ENCODE assay signal across 31 cellular contexts in genomic region chr13:44417876-44418275, GRCh38. TPM values are rescaled to one million over a fixed set of nuclear protein-coding genes. Genes with fewer than 3 reads are reported as not detected.
DNase-seq lines count a peak whose midpoint lies in the region; ATAC-seq, FAIRE-seq and TF ChIP-seq lines count a peak whose summit lies in the region.
"Had no signal": no experiment of that assay in that cellular context is flagged by ENCODE, and none has a peak within 500 bp of the region (broad histone marks: within the 10 kb centered on the region; RNA-seq: fewer than 3 reads in every experiment).

No MANE protein-coding gene starts in this region.

- H3K4me3 Mint-ChIP-seq in GM23338 (no peak overlapping the region), nephron progenitor cell (no peak overlapping the region)
- H3K4me3 Mint-ChIP-seq in activated T-cell treated with anti-CD3 and anti-CD28 coated beads, Interleukin-2, amount 50 U/mL, for 4 hours, result no peak overlapping the region
- H3K4me3 Mint-ChIP-seq: CD14-positive monocyte, immature natural killer cell, natural killer cell had no signal

- H3F3A ChIP-seq in GM23338 (replicated peaks; ENCODE audit: low read depth), result no peaks in the 10 kb centered on the region

- no peak for TF ChIP-seq EP300 in K562 (IDR thresholded peaks at IDR 0.05; ENCODE audit: low read length)
- TF ChIP-seq EP300 in sigmoid colon (IDR thresholded peaks at IDR 0.05), result no peak
- no peak for TF ChIP-seq EP300 in stomach (IDR thresholded peaks at IDR 0.05)

- POLR2A ChIA-PET in K562 (lab: Yijun Ruan, JAX), result interaction anchor here (0.5 to 1.2 kb wide), 5 partner anchors 10 to 48 kb away, joined by 3 to 4 read pairs (median 3); no protein-coding TSS in a partner anchor

- H3K27me3 Mint-ChIP-seq in GM23338 (ENCODE audit: insufficient read depth, low read depth, poor library complexity) (peaks cover 9% of the 10 kb centered on the region), nephron progenitor cell (ENCODE audit: low read depth, poor library complexity) (peaks cover 22% of the 10 kb centered on the region)
- H3K27me3 Mint-ChIP-seq in activated T-cell treated with anti-CD3 and anti-CD28 coated beads, Interleukin-2, amount 50 U/mL, for 4 hours (ENCODE audit: low read depth), result peaks cover 4% of the 10 kb centered on the region

- H3K9ac ChIP-seq in BLaER1 treated with 17β-estradiol and CSF1 and Interleukin-3, amounts not matched to agents 10 nM and 100 nM, result no peak overlapping the region
- H3K9ac ChIP-seq in K562 (ENCODE audit: insufficient read depth in 1 of 2, low read depth in 2 of 2, low read length in 2 of 2), result no peak overlapping the region
- H3K9ac ChIP-seq: parathyroid adenoma had no signal

- H3K27ac Mint-ChIP-seq in GM23338, result no peak overlapping the region
- peak overlapping the region; percentile 69 for H3K27ac Mint-ChIP-seq in nephron progenitor cell
- H3K27ac Mint-ChIP-seq: immature natural killer cell, natural killer cell had no signal

- peaks cover 42% of the 10 kb centered on the region for H3K4me1 Mint-ChIP-seq in GM23338
- peaks cover 69% of the 10 kb centered on the region for H3K4me1 Mint-ChIP-seq in nephron progenitor cell
- no peaks in the 10 kb centered on the region for H3K4me1 Mint-ChIP-seq in activated T-cell treated with anti-CD3 and anti-CD28 coated beads, Interleukin-2, amount 50 U/mL, for 4 hours (ENCODE audit: low read depth)
- H3K4me1 Mint-ChIP-seq: immature natural killer cell, natural killer cell had no signal

- no peaks in the 10 kb centered on the region; the same call in 1 of the 2 replicates for H3K9me2 ChIP-seq in GM23338 (ENCODE audit: insufficient read depth)

- CTCF ChIA-PET in K562 (lab: Yijun Ruan, JAX; ENCODE audit: low intra/inter-chr PET ratio), result no interaction called here

- intact Hi-C loops in K562 (cut with micrococcal nuclease), result no loop called here
- intact Hi-C loops in sigmoid colon (cut with DNase I), result no loop called here
- intact Hi-C loops in stomach (cut with DNase I; ENCODE audit: low total_unique reads), result no loop called here

- no peak for FAIRE-seq in K562 (lab: Jason Lieb, UNC)
- FAIRE-seq: endothelial cell of umbilical vein, GM12878 had no signal

- ATAC-seq in GM23338 (no peak), K562 (no peak; the same call in 2 of the 3 replicates)
- ATAC-seq in activated T-cell treated with anti-CD3 and anti-CD28 coated beads, Interleukin-2, amount 50 U/mL, for 4 hours, result no peak
- ATAC-seq: GM12878, natural killer cell, right cardiac atrium, Right ventricle myocardium inferior had no signal

- H3K9me3 Mint-ChIP-seq in GM23338 (peaks cover 9% of the 10 kb centered on the region), nephron progenitor cell (peaks cover 19% of the 10 kb centered on the region)
- no peaks in the 10 kb centered on the region for H3K9me3 Mint-ChIP-seq in activated T-cell treated with anti-CD3 and anti-CD28 coated beads, Interleukin-2, amount 50 U/mL, for 4 hours
- H3K9me3 Mint-ChIP-seq: immature natural killer cell, natural killer cell had no signal

- no peaks in the 10 kb centered on the region for H3K27me3 ChIP-seq in BLaER1 treated with 17β-estradiol and CSF1 and Interleukin-3, amounts not matched to agents 10 nM and 100 nM
- H3K27me3 ChIP-seq in GM23338 (ENCODE audit: insufficient read depth), result no peaks in the 10 kb centered on the region
- H3K27me3 ChIP-seq in K562 (ENCODE audit: control insufficient read depth in 2 of 2, insufficient read depth in 2 of 2, low read length in 2 of 2), result no peaks in the 10 kb centered on the region
- H3K27me3 ChIP-seq in sigmoid colon, result no peaks in the 10 kb centered on the region
- H3K27me3 ChIP-seq in stomach, result no peaks in the 10 kb centered on the region
- H3K27me3 ChIP-seq: testis, vagina had no signal

- in situ Hi-C loops in K562 (cut with MboI), result no loop called here

- TF ChIP-seq CTCF in GM23338 (conservative IDR thresholded peaks at IDR 0.05; ENCODE audit: low read depth in 2 of 2), result no peak
- no peak for TF ChIP-seq CTCF in K562 (IDR thresholded peaks at IDR 0.05 in 2 of 3, conservative IDR thresholded peaks at IDR 0.05 in 1 of 3; ENCODE audit: insufficient read depth in 2 of 3, low read depth in 1 of 3, low read length in 3 of 3)
- TF ChIP-seq CTCF in nephron progenitor cell (IDR thresholded peaks at IDR 0.05), result no peak
- no peak for TF ChIP-seq CTCF in sigmoid colon (IDR thresholded peaks at IDR 0.05)
- TF ChIP-seq CTCF in stomach (IDR thresholded peaks at IDR 0.05), result no peak

- no peaks in the 10 kb centered on the region for H3K36me3 ChIP-seq in BLaER1 treated with 17β-estradiol and CSF1 and Interleukin-3, amounts not matched to agents 10 nM and 100 nM
- H3K36me3 ChIP-seq in GM23338 (ENCODE audit: insufficient read depth), result no peaks in the 10 kb centered on the region
- H3K36me3 ChIP-seq in K562 (ENCODE audit: control insufficient read depth, insufficient read depth, low read length), result no peaks in the 10 kb centered on the region
- H3K36me3 ChIP-seq in sigmoid colon, result no peaks in the 10 kb centered on the region
- no peaks in the 10 kb centered on the region for H3K36me3 ChIP-seq in stomach
- H3K36me3 ChIP-seq: vagina had no signal

- H3K79me2 ChIP-seq in GM23338 (replicated peaks; ENCODE audit: insufficient read depth), result no peaks in the 10 kb centered on the region
- H3K79me2 ChIP-seq in K562 (ENCODE audit: control insufficient read depth, insufficient read depth, low read length), result no peaks in the 10 kb centered on the region
- H3K79me2 ChIP-seq: parathyroid adenoma had no signal

- no peaks in the 10 kb centered on the region for H4K20me1 ChIP-seq in BLaER1 treated with 17β-estradiol and CSF1 and Interleukin-3, amounts not matched to agents 10 nM and 100 nM
- H4K20me1 ChIP-seq in GM23338 (replicated peaks; ENCODE audit: insufficient read depth) (no peaks in the 10 kb centered on the region), K562 (replicated peaks; ENCODE audit: control insufficient read depth, insufficient read depth, low read length) (no peaks in the 10 kb centered on the region)

- TF ChIP-seq POLR2A in K562 (conservative IDR thresholded peaks at IDR 0.05) (no peak), sigmoid colon (IDR thresholded peaks at IDR 0.05) (no peak), stomach (IDR thresholded peaks at IDR 0.05) (no peak)

- DNase-seq in GM23338 (ENCODE audit: low spot score) (no peak), K562 (ENCODE audit: extremely low read depth in 1 of 4, low spot score in 3 of 4) (no peak), nephron progenitor cell (no peak), sigmoid colon (no peak), stomach (no peak), NCI-H82 (lab: John Stamatoyannopoulos, UW) (no peak)
- no peak for DNase-seq in activated T-cell treated with anti-CD3 and anti-CD28 coated beads, Interleukin-2, amount 50 U/mL, for 4 hours
- DNase-seq: activated CD4-positive, alpha-beta T cell treated with anti-CD3 and anti-CD28 coated beads for 48 hours; activated naive CD4-positive, alpha-beta T cell; activated T-cell treated with anti-CD3 and anti-CD28 coated beads, Interleukin-2, amount 50 U/mL, for 48 hours; Calu3; cerebellar nuclear complex; hypothalamus; immature natural killer cell; natural killer cell; NCI-H1417; NCI-H2081 treated with DMSO at 0.1 percent for 48 hours; NCI-H345; NCI-H748 treated with DMSO at 0.1 percent for 48 hours; right cardiac atrium; stimulated activated CD4-positive, alpha-beta T cell treated with anti-CD3 and anti-CD28 coated beads, Interleukin-12 subunit alpha, Interleukin-12 subunit beta, amount 100 ng/mL, for 4 hours; stimulated activated CD4-positive, alpha-beta T cell treated with anti-CD3 and anti-CD28 coated beads, Interleukin-4, amount 100 ng/mL, for 1 hour; testis had no signal

- no TSS peak for BruUV-seq in K562 (replicated peaks; lab: Mats Ljungman, UMichigan)

- no peak for TF ChIP-seq RAD21 in K562 (CRISPR knock-in tag; conservative IDR thresholded peaks at IDR 0.05 in 1 of 2, IDR thresholded peaks at IDR 0.05 in 1 of 2)

- peak overlapping the region in 10 of 11 experiments; percentile 9 to 68 (median 36); a peak in 15 of 22 replicates for H3K4me2 ChIP-seq in BLaER1 treated with 17β-estradiol and CSF1 and Interleukin-3, amounts not matched to agents 10 nM and 100 nM
- H3K4me2 ChIP-seq in GM23338 (0 out of 2 replicates have a peak overlapping the region, but pooled peaks have one; percentile 51), K562 (ENCODE audit: insufficient read depth, low read length) (no peak overlapping the region)

- no peaks in the 10 kb centered on the region for H3K9me1 ChIP-seq in K562 (ENCODE audit: control insufficient read depth, insufficient read depth, low read length)

- peaks cover 4% of the 10 kb centered on the region; the same call in 2 of the 3 replicates for H3K36me3 Mint-ChIP-seq in GM23338 (ENCODE audit: low read depth)
- H3K36me3 Mint-ChIP-seq in nephron progenitor cell (ENCODE audit: low read depth), result peaks cover 4% of the 10 kb centered on the region
- H3K36me3 Mint-ChIP-seq in activated T-cell treated with anti-CD3 and anti-CD28 coated beads, Interleukin-2, amount 50 U/mL, for 4 hours (ENCODE audit: insufficient read depth), result no peaks in the 10 kb centered on the region
- H3K36me3 Mint-ChIP-seq: CD14-positive monocyte, immature natural killer cell, natural killer cell had no signal

- no peak overlapping the region for H3K4me3 ChIP-seq in BLaER1 treated with 17β-estradiol and CSF1 and Interleukin-3, amounts not matched to agents 10 nM and 100 nM
- H3K4me3 ChIP-seq in GM23338, result no peak overlapping the region
- no peak overlapping the region for H3K4me3 ChIP-seq in K562
- H3K4me3 ChIP-seq in sigmoid colon, result no peak overlapping the region
- H3K4me3 ChIP-seq in stomach, result no peak overlapping the region
- H3K4me3 ChIP-seq: GM12878, testis, vagina had no signal

- peaks cover 21 to 35% (median 31%) of the 10 kb centered on the region in 10 experiments for H3K4me1 ChIP-seq in BLaER1 treated with 17β-estradiol and CSF1 and Interleukin-3, amounts not matched to agents 10 nM and 100 nM
- peaks cover 27% of the 10 kb centered on the region for H3K4me1 ChIP-seq in GM23338 (ENCODE audit: insufficient read depth)
- peaks cover 0 to 12% of the 10 kb centered on the region in 2 experiments; a peak in 4 of 5 replicates for H3K4me1 ChIP-seq in K562 (replicated peaks in 1 of 2; ENCODE audit: control insufficient read depth in 2 of 2, insufficient read depth in 2 of 2, low read length in 2 of 2)
- H3K4me1 ChIP-seq in sigmoid colon, result no peaks in the 10 kb centered on the region
- no peaks in the 10 kb centered on the region for H3K4me1 ChIP-seq in stomach
- H3K4me1 ChIP-seq: parathyroid adenoma, testis, vagina had no signal

- WGBS in K562 (ENCODE audit: insufficient coverage, low coverage, missing lambda C conversion rate), result 33% methylated on average over 7 of the region's 7 CpGs
- 79 to 83% methylated on average over 7 of the region's 7 CpGs for WGBS in sigmoid colon, 2 donors
- 70 to 81% (median 79%) methylated on average over 7 of the region's 7 CpGs for WGBS in stomach, 5 donors

- H3K27ac ChIP-seq in BLaER1 treated with 17β-estradiol and CSF1 and Interleukin-3, amounts not matched to agents 10 nM and 100 nM, result no peak overlapping the region
- H3K27ac ChIP-seq in GM23338 (ENCODE audit: low read depth), result no peak overlapping the region
- H3K27ac ChIP-seq in K562 (ENCODE audit: extremely low read depth, low read depth, low read length), result no peak overlapping the region
- no peak overlapping the region for H3K27ac ChIP-seq in sigmoid colon
- H3K27ac ChIP-seq in stomach, result no peak overlapping the region
- H3K27ac ChIP-seq: parathyroid adenoma, testis, vagina, VCaP had no signal

- H2AFZ ChIP-seq in GM23338 (peak overlapping the region; percentile 95), K562 (ENCODE audit: low read depth, low read length) (peak overlapping the region; percentile 79)
- H2AFZ ChIP-seq: parathyroid adenoma had no signal

- peaks cover 0 to 22% (median 9%) of the 10 kb centered on the region in 11 experiments; a peak in 15 of 22 replicates for H3K9me3 ChIP-seq in BLaER1 treated with 17β-estradiol and CSF1 and Interleukin-3, amounts not matched to agents 10 nM and 100 nM (replicated peaks in 1 of 11)
- no peaks in the 10 kb centered on the region for H3K9me3 ChIP-seq in K562 (replicated peaks; ENCODE audit: control insufficient read depth, insufficient read depth, low read depth, low read length)
- H3K9me3 ChIP-seq in sigmoid colon, result no peaks in the 10 kb centered on the region
- no peaks in the 10 kb centered on the region for H3K9me3 ChIP-seq in stomach
- H3K9me3 ChIP-seq: testis, vagina had no signal

RNA-seq across cellular contexts. Expression of gene SERP2, which starts 44.3 kb away (rescaled TPM):
- 0.59 and 3.4 TPM in 2 replicates for total RNA-seq in GM23338 (2014; rRNA removed; shearing (Covaris generic))
- polyA plus RNA-seq in GM23338 (2016; fragmentation: Nextera tagmentation; extraction: Ambion mirVana) (2.9 and 3.4 TPM in 2 replicates), K562 (2011; rRNA removed) (not detected in 2 replicates), K562 (2014; fragmentation: Illumina TruSeq; extraction: Trizol) (not detected in 2 replicates), K562 (2014; fragmentation: Nextera tagmentation; extraction: Ambion mirVana) (not detected), K562 (2014; rRNA removed) (0.13 TPM in 1 of 2 replicates, not detected in the other), sigmoid colon (1 to 10 TPM; 3.2 to 6.0 (median 5.0) TPM), stomach (10 to 100 TPM in 1 of 3 donors, 1 to 10 TPM in 2; 9.3 to 11.0 (median 9.5) TPM)
- not detected in 2 replicates for total RNA-seq in K562 (2011; cell fraction: chromatin; rRNA removed; ENCODE audit: low replicate concordance)
- not detected in 2 replicates for total RNA-seq in K562 (2011; cell fraction: nucleolus; rRNA removed)
- not detected in 2 replicates for total RNA-seq in K562 (2011; cell fraction: nucleoplasm; rRNA removed)
- total RNA-seq in K562 (2014; rRNA removed) (not detected in 2 replicates), K562 (2014; rRNA removed; fragmentation: Illumina TruSeq; extraction: Trizol) (not detected in 2 replicates), K562 (2015; rRNA removed; fragmentation: Illumina TruSeq; extraction: Trizol) (not detected in 2 replicates), K562 (2021) (not detected in 2 replicates), sigmoid colon (1 to 10 TPM; 6.9 to 9.6 (median 8.6) TPM), stomach (100 to 1,000 TPM in 1 of 5 donors, 1 to 10 TPM in 3, not detected in 1; 1.0 to 255 (median 4.3) TPM)
- polyA plus RNA-seq in K562 (2011; cell fraction: cytosol; rRNA removed), result not detected in 2 replicates
- not detected in 2 replicates for polyA plus RNA-seq in K562 (2011; cell fraction: nucleus; rRNA removed)
- polyA plus RNA-seq in K562 (2012), result not detected in 2 replicates
- polyA minus RNA-seq in K562 (2011; rRNA and poly(A)+ RNA removed), result not detected in 2 replicates
- polyA minus RNA-seq in K562 (2011; cell fraction: cytosol; rRNA and poly(A)+ RNA removed), result not detected in 2 replicates
- not detected in 2 replicates for polyA minus RNA-seq in K562 (2011; cell fraction: nucleus; rRNA and poly(A)+ RNA removed)
- total RNA-seq in activated T-cell treated with anti-CD3 and anti-CD28 coated beads, Interleukin-2, amount 50 U/mL, for 4 hours, result under 1 TPM in 2 of 3 donors, not detected in 1; 0.63 to 0.76 TPM
- total RNA-seq: Calu3, endothelial cell of umbilical vein, GM12878 had no signal
- polyA plus RNA-seq: CD14-positive monocyte, GM12878 had no signal
